34 cellular contexts compared by ENCODE assay signal in genomic region chr5:94759022-94759421, GRCh38.
"Had no signal": no experiment of that assay in that cellular context is flagged by ENCODE, and none has a peak within 500 bp of the region (broad histone marks: within the 10 kb centered on the region; RNA-seq: fewer than 3 reads in every experiment).

No MANE protein-coding gene starts in this region.

- H3K9me3 ChIP-seq: MG63 had no signal

- H3K27ac ChIP-seq: KMS-11 had no signal

- H3K36me3 ChIP-seq: MG63 had no signal

- H3K4me2 ChIP-seq: KMS-11 had no signal

- H3K4me3 ChIP-seq: MG63 had no signal

- DNase-seq: Karpas-422, Kasumi-1, KG1, MG63, MM.1S, MV-4-11, NCI-H1048, NCI-H1092, NCI-H1092 treated with DMSO at 0.1 percent for 48 hours, NCI-H1105, NCI-H1105 treated with DMSO at 0.1 percent for 48 hours, NCI-H1417, NCI-H1417 treated with DMSO at 0.1 percent for 48 hours, NCI-H1436, NCI-H1436 treated with DMSO at 0.1 percent for 48 hours, NCI-H146, NCI-H1694, NCI-H1694 treated with DMSO at 0.1 percent for 48 hours, NCI-H187, NCI-H187 treated with DMSO at 0.1 percent for 48 hours, NCI-H1930, NCI-H2029, NCI-H2029 treated with DMSO at 0.1 percent for 48 hours, NCI-H2081, NCI-H2081 treated with DMSO at 0.1 percent for 48 hours, NCI-H2107, NCI-H2227 treated with DMSO at 0.1 percent for 48 hours, NCI-H226, NCI-H345, NCI-H446, NCI-H446 treated with DMSO at 0.1 percent for 48 hours, NCI-H510A, NCI-H510A treated with DMSO at 0.1 percent for 48 hours had no signal

- H3K9ac ChIP-seq: KMS-11 had no signal
